Comparison of ENCODE assay signal across 14 cellular contexts in the genomic region with DNA sequence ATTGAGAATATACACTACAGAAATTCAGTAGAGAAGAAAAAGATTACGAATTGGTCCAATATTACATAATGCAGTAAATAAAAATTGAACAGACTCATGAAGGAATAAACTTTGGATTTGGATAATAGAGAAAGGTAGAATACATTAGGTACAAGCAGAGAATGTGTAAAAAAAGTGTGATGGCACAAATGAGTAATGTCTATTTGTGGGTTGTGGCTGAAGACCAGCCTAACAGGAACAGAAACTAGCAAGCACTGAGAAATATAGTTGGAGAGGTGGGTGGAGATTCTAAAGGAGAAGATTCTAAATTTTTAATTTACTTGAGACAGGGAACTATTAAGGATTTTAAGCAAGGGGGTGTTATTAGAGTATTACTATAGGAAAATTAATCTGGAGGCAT. TPM values are rescaled to one million over a fixed set of nuclear protein-coding genes. Genes with fewer than 3 reads are reported as not detected.
DNase-seq lines count a peak whose midpoint lies in the region; ATAC-seq and TF ChIP-seq lines count a peak whose summit lies in the region.
"Had no signal": no experiment of that assay in that cellular context is flagged by ENCODE, and none has a peak within 500 bp of the region (broad histone marks: within the 10 kb centered on the region; RNA-seq: fewer than 3 reads in every experiment).

No MANE protein-coding gene starts in this region.

- H3K27ac ChIP-seq in psoas muscle: no peak overlapping the region
- H3K27ac ChIP-seq: Peyer's patch, skin epidermis, thoracic aorta had no signal

- DNase-seq in epithelial cell of esophagus (ENCODE audit: low read depth): peak; percentile 42
- DNase-seq in ecto neural progenitor cell (ENCODE audit: low spot score): no peak
- DNase-seq in hepatic stellate cell (ENCODE audit: low spot score): no peak
- DNase-seq in psoas muscle: no peak
- no peak for DNase-seq in DMS79 (lab: John Stamatoyannopoulos, UW)
- DNase-seq: activated T-cell treated with anti-CD3 and anti-CD28 coated beads, Interleukin-2, amount 50 U/mL, for 48 hours; DMS79 treated with DMSO at 0.1 percent for 48 hours; Peyer's patch had no signal

- peak; percentile 100 for ATAC-seq in GM18861 (IDR thresholded peaks at IDR 0.05; ENCODE audit: unreplicated experiment)
- ATAC-seq in GM21717 (IDR thresholded peaks at IDR 0.05; ENCODE audit: unreplicated experiment): peak; percentile 100
- ATAC-seq in HG03439 (IDR thresholded peaks at IDR 0.05; ENCODE audit: unreplicated experiment): peak; percentile 99
- no peak for ATAC-seq in psoas muscle
- ATAC-seq: left lobe of liver had no signal

- intact Hi-C loops in psoas muscle (cut with DNase I): no loop called here

- 93 to 96% (median 93%) methylated on average over 1 of the region's 1 CpG for WGBS in psoas muscle, 3 donors

- H3K4me3 ChIP-seq in epithelial cell of esophagus (ENCODE audit: low read length) (no peak overlapping the region), psoas muscle (no peak overlapping the region)
- H3K4me3 ChIP-seq: Peyer's patch, skin epidermis, thoracic aorta had no signal

- H3K4me1 ChIP-seq in psoas muscle: no peaks in the 10 kb centered on the region
- H3K4me1 ChIP-seq: Peyer's patch had no signal

- no peaks in the 10 kb centered on the region for H3K36me3 ChIP-seq in psoas muscle (ENCODE audit: insufficient read depth in 1 of 2, low read depth in 1 of 2)
- H3K36me3 ChIP-seq: Peyer's patch, thoracic aorta had no signal

- H3K27me3 ChIP-seq in psoas muscle (ENCODE audit: insufficient read depth in 3 of 3, low read length in 2 of 3): no peaks in the 10 kb centered on the region
- H3K27me3 ChIP-seq: Peyer's patch had no signal

- no peaks in the 10 kb centered on the region for H3K9me3 ChIP-seq in psoas muscle
- H3K9me3 ChIP-seq: Peyer's patch, thoracic aorta had no signal

- no peak for TF ChIP-seq CTCF in epithelial cell of esophagus (IDR thresholded peaks at IDR 0.05; ENCODE audit: insufficient read depth, low read depth, low read length, missing control alignments)
- no peak for TF ChIP-seq CTCF in psoas muscle (IDR thresholded peaks at IDR 0.05)

RNA-seq across cellular contexts. Expression of a gene that starts 15.2 kb away (rescaled TPM):
- 10 to 100 TPM; 21.8 to 54.1 (median 31.5) TPM for total RNA-seq in psoas muscle
- 10 to 100 TPM in 1 of 3 donors, 1 to 10 TPM in 2; 5.9 to 23.5 (median 7.2) TPM for polyA plus RNA-seq in psoas muscle

RNA-seq across cellular contexts. Expression of a gene that starts 30.2 kb away (rescaled TPM):
- total RNA-seq in psoas muscle: not detected
- polyA plus RNA-seq in psoas muscle: not detected
- total RNA-seq: left lobe of liver, Peyer's patch, thoracic aorta had no signal

Comparison
In these comparisons a context has a peak if more than half of its experiments do, and no peak if none do; other contexts are left out.
1. ATAC-seq: peak in GM18861 (single experiment), GM21717 (single experiment) and HG03439 (single experiment); none in psoas muscle (0 of 4).